In the genomic region with DNA sequence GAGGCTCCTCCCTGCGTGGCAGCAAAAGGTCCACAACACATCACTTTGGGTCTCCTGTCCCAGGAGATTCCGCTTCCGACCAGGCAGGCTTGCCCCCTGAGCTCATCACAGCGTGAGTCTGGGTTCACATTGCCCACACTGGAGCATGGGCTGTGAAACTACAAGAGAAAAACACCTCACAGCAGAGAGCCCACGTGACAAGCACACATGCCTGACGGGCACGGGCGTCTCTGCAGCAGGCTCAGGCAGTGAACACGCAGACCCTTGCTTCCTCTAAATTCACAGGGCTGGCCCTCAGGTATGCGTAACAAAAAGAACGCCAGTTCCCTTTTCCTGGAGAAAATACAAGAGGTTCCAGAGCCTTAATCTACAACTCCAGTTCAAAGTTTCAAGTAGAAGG, we compare ENCODE assay signal across 19 cellular contexts. TPM values are rescaled to one million over a fixed set of nuclear protein-coding genes. Genes with fewer than 3 reads are reported as not detected.
A peak's percentile ranks its signal among the peaks of the same experiment; 100 is the strongest.
DNase-seq lines count a peak whose midpoint lies in the region; ATAC-seq, FAIRE-seq and TF ChIP-seq lines count a peak whose summit lies in the region.
"Had no signal": no experiment of that assay in that cellular context is flagged by ENCODE, and none has a peak within 500 bp of the region (broad histone marks: within the 10 kb centered on the region; RNA-seq: fewer than 3 reads in every experiment).

No MANE protein-coding gene starts in this region.

- no peak for DNase-seq in activated naive CD4-positive, alpha-beta T cell treated with anti-CD3 and anti-CD28 coated beads, Interleukin-2, amount 50 U/mL, for 16 hours
- DNase-seq in RWPE1 (ENCODE audit: low spot score): no peak
- DNase-seq in immature natural killer cell: no peak
- no peak for DNase-seq in urothelium cell line (ENCODE audit: low spot score)
- DNase-seq in cerebellar cortex (ENCODE audit: low spot score): no peak
- no peak for DNase-seq in NCI-H128 (lab: John Stamatoyannopoulos, UW; ENCODE audit: unreplicated experiment)
- DNase-seq: cortex of kidney; HCEC 1CT; islet precursor cell; NCI-H187; NCI-H524 treated with DMSO at 0.1 percent for 48 hours; stimulated activated CD4-positive, alpha-beta T cell treated with anti-CD3 and anti-CD28 coated beads, Interleukin-12 subunit alpha, Interleukin-12 subunit beta, amount 100 ng/mL, for 4 hours had no signal

- H3K4me1 Mint-ChIP-seq in activated naive CD4-positive, alpha-beta T cell treated with anti-CD3 and anti-CD28 coated beads, Interleukin-2, amount 50 U/mL, for 24 hours: peaks cover 56% of the 10 kb centered on the region
- H3K4me1 Mint-ChIP-seq in immature natural killer cell: peaks cover 73 to 77% of the 10 kb centered on the region in 2 donors
- peaks cover 31% of the 10 kb centered on the region for H3K4me1 Mint-ChIP-seq in stimulated activated memory B cell treated with anti-CD40 and anti-IgM and Interleukin-4, amounts not matched to agents 10 μg/mL and 1 μg/mL and 100 μg/mL, for 72 hours

- CTCF ChIA-PET in RWPE1 (lab: Yijun Ruan, JAX): interaction anchor here (1.0 kb wide), 1 partner anchor 45 kb away, joined by 3 read pairs; no protein-coding TSS in a partner anchor

- peaks cover 19% of the 10 kb centered on the region for H3K9me3 Mint-ChIP-seq in activated naive CD4-positive, alpha-beta T cell treated with anti-CD3 and anti-CD28 coated beads, Interleukin-2, amount 50 U/mL, for 24 hours
- H3K9me3 Mint-ChIP-seq in immature natural killer cell: peaks cover 0 to 24% (median 4%) of the 10 kb centered on the region in 6 donors
- H3K9me3 Mint-ChIP-seq in stimulated activated memory B cell treated with anti-CD40 and anti-IgM and Interleukin-4, amounts not matched to agents 10 μg/mL and 1 μg/mL and 100 μg/mL, for 72 hours: peaks cover 11% of the 10 kb centered on the region

- peak; percentile 84 for ATAC-seq in stimulated activated memory B cell treated with anti-CD40 and anti-IgM and Interleukin-4, amounts not matched to agents 10 μg/mL and 1 μg/mL and 100 μg/mL, for 72 hours

- H3K4me3 Mint-ChIP-seq in activated naive CD4-positive, alpha-beta T cell treated with anti-CD3 and anti-CD28 coated beads, Interleukin-2, amount 50 U/mL, for 24 hours: peak overlapping the region; percentile 24
- H3K4me3 Mint-ChIP-seq in immature natural killer cell: peak overlapping the region; percentile 52 to 74 (median 60)
- peak overlapping the region; percentile 54 for H3K4me3 Mint-ChIP-seq in stimulated activated memory B cell treated with anti-CD40 and anti-IgM and Interleukin-4, amounts not matched to agents 10 μg/mL and 1 μg/mL and 100 μg/mL, for 72 hours

- TF ChIP-seq CTCF in RWPE1 (conservative IDR thresholded peaks at IDR 0.05; ENCODE audit: low read depth): no peak

- peak overlapping the region; percentile 95 for H3K27ac Mint-ChIP-seq in activated naive CD4-positive, alpha-beta T cell treated with anti-CD3 and anti-CD28 coated beads, Interleukin-2, amount 50 U/mL, for 24 hours
- peak overlapping the region; percentile 61 to 96 (median 88) for H3K27ac Mint-ChIP-seq in immature natural killer cell
- peak overlapping the region; percentile 82 for H3K27ac Mint-ChIP-seq in stimulated activated memory B cell treated with anti-CD40 and anti-IgM and Interleukin-4, amounts not matched to agents 10 μg/mL and 1 μg/mL and 100 μg/mL, for 72 hours
- H3K27ac Mint-ChIP-seq: progenitor cell of endocrine pancreas had no signal

- FAIRE-seq in urothelium cell line (lab: Jason Lieb, UNC): no peak
- FAIRE-seq: D721Med had no signal

- H3K27me3 Mint-ChIP-seq in activated naive CD4-positive, alpha-beta T cell treated with anti-CD3 and anti-CD28 coated beads, Interleukin-2, amount 50 U/mL, for 24 hours: no peaks in the 10 kb centered on the region
- peaks cover 7 to 35% (median 13%) of the 10 kb centered on the region in 3 donors for H3K27me3 Mint-ChIP-seq in immature natural killer cell (ENCODE audit: low read depth in 3 of 3)
- H3K27me3 Mint-ChIP-seq in stimulated activated memory B cell treated with anti-CD40 and anti-IgM and Interleukin-4, amounts not matched to agents 10 μg/mL and 1 μg/mL and 100 μg/mL, for 72 hours: no peaks in the 10 kb centered on the region
- H3K27me3 Mint-ChIP-seq: progenitor cell of endocrine pancreas had no signal

- POLR2A ChIA-PET in RWPE1 (lab: Yijun Ruan, JAX; ENCODE audit: low non-redundant PET): no interaction called here

- H3K27ac ChIP-seq in RWPE1: peak overlapping the region; percentile 64
- H3K27ac ChIP-seq: ascending aorta, esophagus muscularis mucosa, VCaP had no signal

- peaks cover 36% of the 10 kb centered on the region for H3K36me3 Mint-ChIP-seq in activated naive CD4-positive, alpha-beta T cell treated with anti-CD3 and anti-CD28 coated beads, Interleukin-2, amount 50 U/mL, for 24 hours
- H3K36me3 Mint-ChIP-seq in immature natural killer cell: peaks cover 19 to 29% (median 24%) of the 10 kb centered on the region in 3 donors
- peaks cover 23% of the 10 kb centered on the region for H3K36me3 Mint-ChIP-seq in stimulated activated memory B cell treated with anti-CD40 and anti-IgM and Interleukin-4, amounts not matched to agents 10 μg/mL and 1 μg/mL and 100 μg/mL, for 72 hours

RNA-seq across cellular contexts. Expression of a gene that starts 41.9 kb away (rescaled TPM):
- polyA plus RNA-seq in immature natural killer cell: 100 to 1,000 TPM in 1 of 3 donors, 10 to 100 TPM in 2; 37.4 to 153 (median 64.8) TPM
